Comparison of ENCODE assay signal across 32 cellular contexts in genomic region chr16:9248162-9248561, GRCh38.
"Had no signal": no experiment of that assay in that cellular context is flagged by ENCODE, and none has a peak within 500 bp of the region (broad histone marks: within the 10 kb centered on the region; RNA-seq: fewer than 3 reads in every experiment).

No MANE protein-coding gene starts in this region.

- H3K36me3 Mint-ChIP-seq: activated naive CD8-positive, alpha-beta T cell treated with anti-CD3 and anti-CD28 coated beads for 36 hours had no signal

- H3K4me2 ChIP-seq: PC-9 had no signal

- ATAC-seq: activated CD8-positive, alpha-beta T cell treated with anti-CD3 and anti-CD28 coated beads for 36 hours; activated T-cell treated with anti-CD3 and anti-CD28 coated beads, Interleukin-2, amount 50 U/mL, for 72 hours; activated T-helper 17 cell treated with anti-CD3 and anti-CD28 coated beads, Interleukin-2, amount 50 U/mL, for 72 hours; Right ventricle myocardium inferior had no signal

- H2AFZ ChIP-seq: PC-9 had no signal

- FAIRE-seq: RCC 7860 had no signal

- H3K36me3 ChIP-seq: brain microvascular endothelial cell had no signal

- H3K4me1 Mint-ChIP-seq: activated CD4-positive, alpha-beta T cell treated with anti-CD3 and anti-CD28 coated beads, Interleukin-2, amount 10 ng/mL, durations not matched to agents 24 days and 14 days; activated naive CD8-positive, alpha-beta T cell treated with anti-CD3 and anti-CD28 coated beads for 36 hours; activated T-helper 17 cell treated with anti-CD3 and anti-CD28 coated beads, Interleukin-2, amount 50 U/mL, for 72 hours had no signal

- H3K27me3 Mint-ChIP-seq: activated CD4-positive, alpha-beta T cell treated with anti-CD3 and anti-CD28 coated beads, Interleukin-2, amount 10 ng/mL, durations not matched to agents 24 days and 14 days had no signal

- DNase-seq: activated CD4-positive, alpha-beta T cell treated with anti-CD3 and anti-CD28 coated beads, Interleukin-2, amount 10 ng/mL, durations not matched to agents 24 days and 14 days; activated CD4-positive, alpha-beta T cell treated with anti-CD3 and anti-CD28 coated beads, Interleukin-2, amount 50 U/mL, for 4 hours; activated CD8-positive, alpha-beta T cell treated with anti-CD3 and anti-CD28 coated beads for 36 hours; activated effector memory CD4-positive, alpha-beta T cell treated with anti-CD3 and anti-CD28 coated beads, Interleukin-2, amount 50 U/mL, for 16 hours; activated naive CD4-positive, alpha-beta T cell; activated naive CD4-positive, alpha-beta T cell treated with anti-CD3 and anti-CD28 coated beads, Interleukin-2, amount 50 U/mL, for 16 hours; activated naive CD8-positive, alpha-beta T cell treated with anti-CD3 and anti-CD28 coated beads for 36 hours; activated T-cell treated with anti-CD3 and anti-CD28 coated beads, Interleukin-2, amount 50 U/mL, for 1 hour; activated T-cell treated with anti-CD3 and anti-CD28 coated beads, Interleukin-2, amount 50 U/mL, for 72 hours; amniotic stem cell; aorta; brain microvascular endothelial cell; central memory CD4-positive, alpha-beta T cell; NCI-H1105; NCI-H1417 treated with DMSO at 0.1 percent for 48 hours; NCI-H1694; NCI-H1930; NCI-H2081 treated with DMSO at 0.1 percent for 48 hours; NCI-H345; NCI-H526 treated with DMSO at 0.1 percent for 48 hours; NK-92 treated with Interleukin-12 subunit alpha and Interleukin-12 subunit beta, amount 100 ng/mL, for 24 hours; PC-9; SIG-M5; SW 1271; T-helper 1 cell; T-helper 2 cell; T-helper 9 cell had no signal

- H3K4me3 ChIP-seq: PC-9 had no signal

- H3K27me3 ChIP-seq: brain microvascular endothelial cell had no signal

- H3K27ac ChIP-seq: brain microvascular endothelial cell, PC-9, RWPE1, VCaP had no signal

- H3K4me3 Mint-ChIP-seq: activated CD4-positive, alpha-beta T cell treated with anti-CD3 and anti-CD28 coated beads, Interleukin-2, amount 10 ng/mL, durations not matched to agents 24 days and 14 days; activated CD8-positive, alpha-beta T cell treated with anti-CD3 and anti-CD28 coated beads for 36 hours; activated naive CD8-positive, alpha-beta T cell treated with anti-CD3 and anti-CD28 coated beads for 36 hours; activated T-cell treated with anti-CD3 and anti-CD28 coated beads, Interleukin-2, amount 50 U/mL, for 72 hours; activated T-helper 17 cell treated with anti-CD3 and anti-CD28 coated beads, Interleukin-2, amount 50 U/mL, for 72 hours had no signal

- H3K27ac Mint-ChIP-seq: activated CD4-positive, alpha-beta T cell treated with anti-CD3 and anti-CD28 coated beads, Interleukin-2, amount 10 ng/mL, durations not matched to agents 24 days and 14 days; activated CD8-positive, alpha-beta T cell treated with anti-CD3 and anti-CD28 coated beads for 36 hours; activated naive CD8-positive, alpha-beta T cell treated with anti-CD3 and anti-CD28 coated beads for 36 hours; activated T-cell treated with anti-CD3 and anti-CD28 coated beads, Interleukin-2, amount 50 U/mL, for 72 hours; activated T-helper 17 cell treated with anti-CD3 and anti-CD28 coated beads, Interleukin-2, amount 50 U/mL, for 72 hours had no signal

- H3K9me3 Mint-ChIP-seq: activated CD4-positive, alpha-beta T cell treated with anti-CD3 and anti-CD28 coated beads, Interleukin-2, amount 10 ng/mL, durations not matched to agents 24 days and 14 days; activated CD8-positive, alpha-beta T cell treated with anti-CD3 and anti-CD28 coated beads for 36 hours; activated naive CD8-positive, alpha-beta T cell treated with anti-CD3 and anti-CD28 coated beads for 36 hours; activated T-helper 17 cell treated with anti-CD3 and anti-CD28 coated beads, Interleukin-2, amount 50 U/mL, for 72 hours had no signal
